1 cellular context compared by ENCODE assay signal in the genomic region with DNA sequence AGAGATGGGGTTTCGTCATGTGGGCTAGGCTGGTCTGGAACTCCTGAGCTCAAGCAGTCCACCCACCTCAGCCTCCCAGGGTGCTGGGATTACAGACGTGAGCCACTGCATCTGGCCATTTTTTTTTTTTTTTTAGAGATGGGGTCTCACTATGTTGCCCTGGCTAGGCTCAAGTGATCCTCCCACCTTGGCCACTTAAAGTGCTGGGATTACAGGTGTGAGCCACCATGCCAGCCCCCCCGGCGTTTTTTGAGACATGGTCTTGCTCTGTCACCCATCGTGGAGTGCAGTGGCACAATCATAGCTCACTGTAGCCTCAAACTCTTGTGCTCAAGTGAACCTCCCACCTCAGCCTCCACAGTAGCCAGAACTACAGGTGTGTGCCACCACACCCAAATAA.
TF ChIP-seq lines count a peak whose summit lies in the region.

No MANE protein-coding gene starts in this region.

TF ChIP-seq in K562, 482 proteins besides CTCF, POLR2A, EP300 and RAD21:
- TF ChIP-seq ZNF121 (CRISPR knock-in tag; conservative IDR thresholded peaks at IDR 0.05), result peak; percentile 78
- no peak for TF ChIP-seq ZBTB1 (CRISPR knock-in tag; IDR thresholded peaks at IDR 0.05; ENCODE audit: borderline replicate concordance, low read depth)
